Comparison of ENCODE assay signal across 16 cellular contexts in genomic region chr1:6039031-6039430, GRCh38. TPM values are rescaled to one million over a fixed set of nuclear protein-coding genes. Genes with fewer than 3 reads are reported as not detected.
DNase-seq lines count a peak whose midpoint lies in the region; ATAC-seq and TF ChIP-seq lines count a peak whose summit lies in the region.
"Had no signal": no experiment of that assay in that cellular context is flagged by ENCODE, and none has a peak within 500 bp of the region (broad histone marks: within the 10 kb centered on the region; RNA-seq: fewer than 3 reads in every experiment).

No MANE protein-coding gene starts in this region.

- H4K20me1 ChIP-seq in BLaER1: peaks cover 99% of the 10 kb centered on the region

- peaks cover 63% of the 10 kb centered on the region for H3K36me3 ChIP-seq in BLaER1
- H3K36me3 ChIP-seq in H7 (replicated peaks; ENCODE audit: control insufficient read depth, insufficient read depth, low read length): no peaks in the 10 kb centered on the region
- H3K36me3 ChIP-seq in neutrophil: peaks cover 76% of the 10 kb centered on the region
- H3K36me3 ChIP-seq in vagina: no peaks in the 10 kb centered on the region

- H3K9me3 ChIP-seq in BLaER1: no peaks in the 10 kb centered on the region
- H3K9me3 ChIP-seq in neutrophil: no peaks in the 10 kb centered on the region
- H3K9me3 ChIP-seq in vagina: no peaks in the 10 kb centered on the region
- H3K9me3 ChIP-seq: Caco-2 had no signal

- H3K4me1 Mint-ChIP-seq in dendritic cell treated with granulocyte-macrophage colony-stimulating factor and Interleukin-4, amounts not matched to agents 40 ng/mL and 50 ng/mL, for 4 days (ENCODE audit: low read depth): peaks cover 64% of the 10 kb centered on the region

- DNase-seq in H7 (peak; percentile 69), vagina (ENCODE audit: extremely low spot score in 2 of 2) (no peak), D341Med (ENCODE audit: low spot score) (no peak)
- DNase-seq: Caco-2; CD4-positive, alpha-beta T cell; DMS153; DMS79; GDM1; GM23248; HCEC 1CT had no signal

- H3K27me3 ChIP-seq in BLaER1: no peaks in the 10 kb centered on the region
- H3K27me3 ChIP-seq in H7 (ENCODE audit: control insufficient read depth, insufficient read depth, low read length): no peaks in the 10 kb centered on the region
- H3K27me3 ChIP-seq in neutrophil: no peaks in the 10 kb centered on the region
- no peaks in the 10 kb centered on the region for H3K27me3 ChIP-seq in vagina

- H3K9ac ChIP-seq in BLaER1: no peak overlapping the region; the same call in 1 of the 2 replicates
- H3K9ac ChIP-seq: GM23248 had no signal

- H3K4me3 ChIP-seq in BLaER1: no peak overlapping the region
- no peak overlapping the region for H3K4me3 ChIP-seq in H7 (ENCODE audit: insufficient read depth, low read depth, low read length)
- no peak overlapping the region for H3K4me3 ChIP-seq in neutrophil (ENCODE audit: low read depth in 1 of 2, low read length in 1 of 2)
- no peak overlapping the region for H3K4me3 ChIP-seq in vagina
- H3K4me3 ChIP-seq: GM23248 had no signal

- H3K27me3 Mint-ChIP-seq in dendritic cell treated with granulocyte-macrophage colony-stimulating factor and Interleukin-4, amounts not matched to agents 40 ng/mL and 50 ng/mL, for 4 days: no peaks in the 10 kb centered on the region
- H3K27me3 Mint-ChIP-seq: B cell; CD4-positive, alpha-beta T cell had no signal

- no peaks in the 10 kb centered on the region for H3K9me3 Mint-ChIP-seq in dendritic cell treated with granulocyte-macrophage colony-stimulating factor and Interleukin-4, amounts not matched to agents 40 ng/mL and 50 ng/mL, for 4 days
- H3K9me3 Mint-ChIP-seq: CD4-positive, alpha-beta T cell had no signal

- peak overlapping the region; percentile 92 for H3K4me2 ChIP-seq in BLaER1

- intact Hi-C loops in dendritic cell treated with granulocyte-macrophage colony-stimulating factor and Interleukin-4, amounts not matched to agents 40 ng/mL and 50 ng/mL, for 4 days (cut with micrococcal nuclease): no loop called here
- intact Hi-C loops in vagina (cut with DNase I): no loop called here

- no peak for TF ChIP-seq CTCF in neutrophil (IDR thresholded peaks at IDR 0.05)
- no peak for TF ChIP-seq CTCF in vagina (IDR thresholded peaks at IDR 0.05)

- no peak for TF ChIP-seq POLR2A in vagina (IDR thresholded peaks at IDR 0.05)

- H3K27ac Mint-ChIP-seq in dendritic cell treated with granulocyte-macrophage colony-stimulating factor and Interleukin-4, amounts not matched to agents 40 ng/mL and 50 ng/mL, for 4 days: peak overlapping the region; percentile 72
- H3K27ac Mint-ChIP-seq: B cell; CD4-positive, alpha-beta T cell had no signal

- peaks cover 99% of the 10 kb centered on the region for H3K36me3 Mint-ChIP-seq in dendritic cell treated with granulocyte-macrophage colony-stimulating factor and Interleukin-4, amounts not matched to agents 40 ng/mL and 50 ng/mL, for 4 days (ENCODE audit: low read depth)

- H3K4me3 Mint-ChIP-seq in dendritic cell treated with granulocyte-macrophage colony-stimulating factor and Interleukin-4, amounts not matched to agents 40 ng/mL and 50 ng/mL, for 4 days: no peak overlapping the region
- H3K4me3 Mint-ChIP-seq: B cell; CD4-positive, alpha-beta T cell had no signal

- ATAC-seq in GM21447 (IDR thresholded peaks at IDR 0.05; ENCODE audit: unreplicated experiment): no peak

- H3K4me1 ChIP-seq in BLaER1 (peaks cover 98% of the 10 kb centered on the region), neutrophil (ENCODE audit: control insufficient read depth in 1 of 2, insufficient read depth in 1 of 2, low read depth in 1 of 2, low read length in 1 of 2) (peaks cover 42 to 49% of the 10 kb centered on the region in 2 experiments), vagina (no peaks in the 10 kb centered on the region)
- H3K4me1 ChIP-seq: Caco-2 had no signal

- peak overlapping the region; percentile 56 for H3K27ac ChIP-seq in BLaER1
- peak overlapping the region; percentile 72 for H3K27ac ChIP-seq in neutrophil
- no peak overlapping the region for H3K27ac ChIP-seq in vagina
- H3K27ac ChIP-seq: C4-2B, GM23248 had no signal

RNA-seq across cellular contexts. Expression of gene KCNAB2, which starts 6.7 kb away (rescaled TPM):
- 6.6 and 8.4 TPM in 2 replicates for total RNA-seq in H7 (2014; rRNA removed; shearing (Covaris generic))
- 8.8 TPM for total RNA-seq in vagina

RNA-seq across cellular contexts. Expression of gene NPHP4, which starts 46.8 kb away (rescaled TPM):
- total RNA-seq in H7 (2014; rRNA removed; shearing (Covaris generic)): 22.1 and 22.2 TPM in 2 replicates
- total RNA-seq in vagina: 11.3 TPM
